13 cellular contexts compared by ENCODE assay signal in the genomic region with DNA sequence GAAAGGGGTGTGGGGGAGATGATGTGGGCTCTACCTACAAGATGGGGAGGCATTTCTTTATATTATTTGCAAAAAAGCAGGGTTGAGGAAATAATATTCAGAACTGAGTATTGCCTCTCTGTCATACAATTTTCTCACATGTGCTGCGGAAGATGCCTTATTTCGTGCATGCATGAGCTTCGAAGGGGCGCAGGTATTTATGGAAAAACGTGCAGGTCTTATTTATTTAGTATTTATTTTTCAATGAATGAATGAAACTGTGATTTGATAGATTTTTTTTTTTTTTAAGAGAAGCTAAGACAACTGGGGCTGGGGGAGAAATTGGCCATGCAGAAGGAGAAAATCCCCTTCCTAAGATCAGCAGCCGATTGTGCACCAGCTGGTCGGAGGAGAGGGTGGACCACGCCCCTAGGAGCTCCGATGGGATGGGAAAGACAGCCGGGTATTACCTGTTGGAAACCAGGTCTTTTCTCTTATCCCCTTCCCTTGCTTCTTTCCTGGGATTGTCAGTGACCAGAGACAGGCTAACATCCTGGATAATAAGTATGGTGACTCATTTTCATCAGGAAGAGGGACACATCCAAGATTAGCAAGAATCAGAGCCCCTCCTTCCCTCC. TPM values are rescaled to one million over a fixed set of nuclear protein-coding genes. Genes with fewer than 3 reads are reported as not detected.
DNase-seq lines count a peak whose midpoint lies in the region; ATAC-seq and TF ChIP-seq lines count a peak whose summit lies in the region.
"Had no signal": no experiment of that assay in that cellular context is flagged by ENCODE, and none has a peak within 500 bp of the region (broad histone marks: within the 10 kb centered on the region; RNA-seq: fewer than 3 reads in every experiment).

No MANE protein-coding gene starts in this region.

- intact Hi-C loops in right cardiac atrium (cut with DNase I), result no loop called here
- intact Hi-C loops in ascending aorta (cut with DNase I), result no loop called here
- intact Hi-C loops in posterior vena cava (cut with DNase I), result no loop called here
- intact Hi-C loops in activated CD4-positive, alpha-beta memory T cell treated with anti-CD3 and anti-CD28 coated beads for 36 hours (cut with micrococcal nuclease), result no loop called here
- intact Hi-C loops in body of pancreas (cut with DNase I), result no loop called here

- H3K27me3 ChIP-seq in cardiac muscle cell, result peaks cover 30% of the 10 kb centered on the region
- H3K27me3 ChIP-seq in right cardiac atrium (ENCODE audit: control insufficient read depth, insufficient read depth), result no peaks in the 10 kb centered on the region
- H3K27me3 ChIP-seq in ascending aorta, result no peaks in the 10 kb centered on the region
- H3K27me3 ChIP-seq in iPS-18a (ENCODE audit: control insufficient read depth, insufficient read depth, low read length), result peaks cover 24% of the 10 kb centered on the region
- H3K27me3 ChIP-seq in stomach smooth muscle (ENCODE audit: control insufficient read depth in 1 of 2, insufficient read depth in 2 of 2, low read length in 2 of 2), result peaks cover 12 to 19% of the 10 kb centered on the region in 2 donors
- H3K27me3 ChIP-seq in body of pancreas, result peaks cover 0 to 23% of the 10 kb centered on the region in 2 donors

- TF ChIP-seq CTCF in cardiac muscle cell (IDR thresholded peaks at IDR 0.05; ENCODE audit: low read depth, low read length), result no peak
- TF ChIP-seq CTCF in ascending aorta (IDR thresholded peaks at IDR 0.05), result no peak
- TF ChIP-seq CTCF in body of pancreas (IDR thresholded peaks at IDR 0.05), result no peak

- CTCF ChIA-PET in activated CD4-positive, alpha-beta memory T cell treated with anti-CD3 and anti-CD28 coated beads for 36 hours (lab: Charles Lee), result no interaction called here

- H3K4me1 ChIP-seq in cardiac muscle cell (ENCODE audit: low read depth) (peaks cover 9% of the 10 kb centered on the region), right cardiac atrium (ENCODE audit: control insufficient read depth, insufficient read depth, low read length) (peaks cover 2% of the 10 kb centered on the region), ascending aorta (peaks cover 0 to 8% of the 10 kb centered on the region in 2 donors), iPS-18a (ENCODE audit: control insufficient read depth, low read depth, low read length) (peaks cover 31% of the 10 kb centered on the region), stomach smooth muscle (ENCODE audit: control insufficient read depth, insufficient read depth, low read length) (peaks cover 9% of the 10 kb centered on the region), body of pancreas (peaks cover 4% of the 10 kb centered on the region)

- H3K9me3 Mint-ChIP-seq in activated CD4-positive, alpha-beta memory T cell treated with anti-CD3 and anti-CD28 coated beads for 36 hours, result no peaks in the 10 kb centered on the region

- H3K4me1 Mint-ChIP-seq in activated CD4-positive, alpha-beta memory T cell treated with anti-CD3 and anti-CD28 coated beads for 36 hours (ENCODE audit: low read depth), result peaks cover 9% of the 10 kb centered on the region

- H3K9ac ChIP-seq in iPS-18a (ENCODE audit: low read length), result peak overlapping the region; percentile 43
- no peak overlapping the region for H3K9ac ChIP-seq in stomach smooth muscle (ENCODE audit: low read length in 2 of 2)

- no peaks in the 10 kb centered on the region for H3K36me3 Mint-ChIP-seq in activated CD4-positive, alpha-beta memory T cell treated with anti-CD3 and anti-CD28 coated beads for 36 hours
- H3K36me3 Mint-ChIP-seq: CD4-positive, CD25-positive, alpha-beta regulatory T cell had no signal

- H3K9me3 ChIP-seq in cardiac muscle cell (ENCODE audit: low read depth) (no peaks in the 10 kb centered on the region), right cardiac atrium (ENCODE audit: control insufficient read depth, low read length) (no peaks in the 10 kb centered on the region), ascending aorta (no peaks in the 10 kb centered on the region), iPS-18a (ENCODE audit: control insufficient read depth, low read depth, low read length) (no peaks in the 10 kb centered on the region), stomach smooth muscle (ENCODE audit: control insufficient read depth in 2 of 2, low read length in 2 of 2) (no peaks in the 10 kb centered on the region), body of pancreas (no peaks in the 10 kb centered on the region)

- H3K4me3 Mint-ChIP-seq in activated CD4-positive, alpha-beta memory T cell treated with anti-CD3 and anti-CD28 coated beads for 36 hours, result no peak overlapping the region

- POLR2A ChIA-PET in activated CD4-positive, alpha-beta memory T cell treated with anti-CD3 and anti-CD28 coated beads for 36 hours (lab: Charles Lee), result no interaction called here

- H3K27ac ChIP-seq in cardiac muscle cell, result no peak overlapping the region
- no peak overlapping the region for H3K27ac ChIP-seq in right cardiac atrium (ENCODE audit: low read length)
- H3K27ac ChIP-seq in ascending aorta, result no peak overlapping the region
- H3K27ac ChIP-seq in iPS-18a (ENCODE audit: low read length), result no peak overlapping the region
- no peak overlapping the region for H3K27ac ChIP-seq in stomach smooth muscle (ENCODE audit: low read length)
- H3K27ac ChIP-seq in body of pancreas, result no peak overlapping the region

- H3K4me3 ChIP-seq in cardiac muscle cell (peak overlapping the region; percentile 29), right cardiac atrium (ENCODE audit: low read length) (no peak overlapping the region), ascending aorta (peak overlapping the region; percentile 42 to 59), iPS-18a (ENCODE audit: low read length) (peak overlapping the region; percentile 76), stomach smooth muscle (ENCODE audit: low read length in 2 of 2) (peak overlapping the region; percentile 3 to 71), body of pancreas (no peak overlapping the region)

- H3K36me3 ChIP-seq in cardiac muscle cell, result no peaks in the 10 kb centered on the region
- no peaks in the 10 kb centered on the region for H3K36me3 ChIP-seq in ascending aorta
- H3K36me3 ChIP-seq in iPS-18a (ENCODE audit: control insufficient read depth, low read depth, low read length), result no peaks in the 10 kb centered on the region
- no peaks in the 10 kb centered on the region for H3K36me3 ChIP-seq in stomach smooth muscle (ENCODE audit: control insufficient read depth in 2 of 2, insufficient read depth in 2 of 2, low read length in 2 of 2)
- no peaks in the 10 kb centered on the region for H3K36me3 ChIP-seq in body of pancreas (replicated peaks in 1 of 2; ENCODE audit: insufficient read depth in 1 of 2, low read depth in 2 of 2)

- whole genome bisulfite sequencing in right cardiac atrium, result 14% methylated on average over 10 of the region's 10 CpGs
- 8 to 9% methylated on average over 10 of the region's 10 CpGs for WGBS in body of pancreas, 2 donors

- no peak overlapping the region for H3K27ac Mint-ChIP-seq in activated CD4-positive, alpha-beta memory T cell treated with anti-CD3 and anti-CD28 coated beads for 36 hours

- peaks cover 41% of the 10 kb centered on the region for H3K27me3 Mint-ChIP-seq in activated CD4-positive, alpha-beta memory T cell treated with anti-CD3 and anti-CD28 coated beads for 36 hours

- ATAC-seq in right cardiac atrium (no peak), body of pancreas (no peak)

- no peak for DNase-seq in cardiac muscle cell (ENCODE audit: low read depth in 1 of 2, low spot score in 1 of 2)
- no peak for DNase-seq in right cardiac atrium
- DNase-seq in ascending aorta (ENCODE audit: low spot score in 2 of 2), result no peak
- no peak for DNase-seq in posterior vena cava (ENCODE audit: low spot score)
- DNase-seq in activated CD4-positive, alpha-beta memory T cell treated with anti-CD3 and anti-CD28 coated beads for 36 hours, result no peak
- DNase-seq in body of pancreas, result no peak
- DNase-seq: activated T-cell treated with anti-CD3 and anti-CD28 coated beads, Interleukin-2, amount 50 U/mL, for 48 hours; CD4-positive, CD25-positive, alpha-beta regulatory T cell; effector memory CD4-positive, alpha-beta T cell; MV-4-11 had no signal

- no peak for TF ChIP-seq POLR2A in body of pancreas (IDR thresholded peaks at IDR 0.05)

RNA-seq across cellular contexts. Expression of a gene that starts 0.8 kb away (rescaled TPM):
- total RNA-seq in cardiac muscle cell (2.1 and 6.4 TPM in 2 replicates), right cardiac atrium (1 to 10 TPM in 1 of 4 donors, under 1 TPM in 2, not detected in 1; 0.37 to 1.0 (median 0.53) TPM), ascending aorta (0.21 TPM), posterior vena cava (under 1 TPM; 0.60 to 0.76 TPM), body of pancreas (under 1 TPM in 1 of 2 donors, not detected in 1; 0.26 TPM)
- polyA plus RNA-seq in cardiac muscle cell (2.9 and 5.7 TPM in 2 replicates), right cardiac atrium (0.84 TPM)
- total RNA-seq in activated CD4-positive, alpha-beta memory T cell treated with anti-CD3 and anti-CD28 coated beads for 36 hours, result not detected
- total RNA-seq: CD4-positive, CD25-positive, alpha-beta regulatory T cell; PC-3 had no signal
- polyA plus RNA-seq: CD4-positive, CD25-positive, alpha-beta regulatory T cell had no signal

Comparison
In these comparisons a context has a peak if more than half of its experiments do, and no peak if none do; other contexts are left out.
1. H3K4me3 ChIP-seq: peak in cardiac muscle cell (single experiment), ascending aorta (2 of 2), iPS-18a (single experiment) and stomach smooth muscle (2 of 2); none in right cardiac atrium (single experiment) and body of pancreas (0 of 2).